Comparison of ENCODE assay signal across 1 cellular context in genomic region chr1:235367000-235367908, GRCh38.
A peak's percentile ranks its signal among the peaks of the same experiment; 100 is the strongest.
TF ChIP-seq lines count a peak whose summit lies in the region.

Gene TBCE (plus strand): TSS chr1:235367427. CDS start chr1:235380050, 12,623 bp downstream.

TF ChIP-seq in HepG2, 621 proteins besides CTCF, POLR2A, EP300 and RAD21 (continued from another document and continues in another):
- peak; percentile 57; the same call in 1 of the 2 replicates for TF ChIP-seq ZNF574 (CRISPR knock-in tag; IDR thresholded peaks at IDR 0.05)
- peak; percentile 82; the same call in 1 of the 2 replicates for TF ChIP-seq ZFP91 (CRISPR knock-in tag; IDR thresholded peaks at IDR 0.05; ENCODE audit: borderline replicate concordance)
- TF ChIP-seq AGO2 (optimal IDR thresholded peaks at IDR 0.05; ENCODE audit: low read depth, low read length), result peak; percentile 46
- peak; percentile 84 for TF ChIP-seq GATAD1 (CRISPR knock-in tag; IDR thresholded peaks at IDR 0.05)
- no peak for TF ChIP-seq MYNN (CRISPR knock-in tag; IDR thresholded peaks at IDR 0.05; ENCODE audit: low read depth)
- TF ChIP-seq ZEB1 (IDR thresholded peaks at IDR 0.05; ENCODE audit: insufficient replicate concordance, low read depth), result peak; percentile 97
- no peak for TF ChIP-seq ETV6 (CRISPR knock-in tag; conservative IDR thresholded peaks at IDR 0.05)
- TF ChIP-seq FLYWCH1 (CRISPR knock-in tag; IDR thresholded peaks at IDR 0.05), result no peak
- TF ChIP-seq KLF6 (CRISPR knock-in tag; IDR thresholded peaks at IDR 0.05), result peak; percentile 69
- TF ChIP-seq SOX6 (IDR thresholded peaks at IDR 0.05), result no peak
- peak; percentile 56 for TF ChIP-seq SOX6 (CRISPR knock-in tag; IDR thresholded peaks at IDR 0.05)
- TF ChIP-seq NRL (CRISPR knock-in tag; IDR thresholded peaks at IDR 0.05; ENCODE audit: borderline replicate concordance), result 0 out of 2 replicates have a peak, but pooled peaks have one; percentile 44
- no peak for TF ChIP-seq PCBP2 (optimal IDR thresholded peaks at IDR 0.05; ENCODE audit: low read depth, low read length, poor library complexity, severe bottlenecking)
- no peak for TF ChIP-seq RFX5 (IDR thresholded peaks at IDR 0.05; ENCODE audit: low read depth, low read length)
- no peak for TF ChIP-seq ZNF230 (CRISPR knock-in tag; IDR thresholded peaks at IDR 0.05)
- no peak for TF ChIP-seq GZF1 (CRISPR knock-in tag; IDR thresholded peaks at IDR 0.05)
- TF ChIP-seq ZNF770 (CRISPR knock-in tag; IDR thresholded peaks at IDR 0.05), result no peak
- no peak; the same call in 1 of the 2 replicates for TF ChIP-seq RXRA (CRISPR knock-in tag; IDR thresholded peaks at IDR 0.05)
- 0 out of 2 replicates have a peak, but pooled peaks have one; percentile 33 for TF ChIP-seq ZNF138 (CRISPR knock-in tag; IDR thresholded peaks at IDR 0.05; ENCODE audit: low read depth)
- TF ChIP-seq ELF1 (CRISPR knock-in tag; IDR thresholded peaks at IDR 0.05), result peak; percentile 85
- TF ChIP-seq FOXO1 (CRISPR knock-in tag; IDR thresholded peaks at IDR 0.05), result no peak
- no peak for TF ChIP-seq ZNF766 (CRISPR knock-in tag; IDR thresholded peaks at IDR 0.05; ENCODE audit: borderline replicate concordance)
- TF ChIP-seq ZNF800 (CRISPR knock-in tag; IDR thresholded peaks at IDR 0.05), result no peak
- peak; percentile 84 for TF ChIP-seq KMT2A (CRISPR knock-in tag; IDR thresholded peaks at IDR 0.05)
- TF ChIP-seq DMAP1 (CRISPR knock-in tag; IDR thresholded peaks at IDR 0.05), result peak; percentile 47; the same call in 1 of the 2 replicates
- peak; percentile 84; the same call in 1 of the 2 replicates for TF ChIP-seq ZNF605 (CRISPR knock-in tag; IDR thresholded peaks at IDR 0.05)
- TF ChIP-seq BRF2 (CRISPR knock-in tag; IDR thresholded peaks at IDR 0.05), result peak; percentile 40; the same call in 1 of the 2 replicates
- no peak for TF ChIP-seq ZNF343 (CRISPR knock-in tag; IDR thresholded peaks at IDR 0.05)
- no peak for TF ChIP-seq CCAR2 (optimal IDR thresholded peaks at IDR 0.05; ENCODE audit: low read depth, low read length)
- TF ChIP-seq LRRFIP1 (CRISPR knock-in tag; conservative IDR thresholded peaks at IDR 0.05), result no peak
- TF ChIP-seq UBTF (CRISPR knock-in tag; IDR thresholded peaks at IDR 0.05), result peak; percentile 69
- peak; percentile 70 for TF ChIP-seq BHLHE40 (IDR thresholded peaks at IDR 0.05; ENCODE audit: low read length)
- no peak for TF ChIP-seq NR2C2 (CRISPR knock-in tag; IDR thresholded peaks at IDR 0.05; ENCODE audit: borderline replicate concordance)
- 0 out of 2 replicates have a peak, but pooled peaks have one; percentile 46 for TF ChIP-seq CAMTA2 (CRISPR knock-in tag; IDR thresholded peaks at IDR 0.05; ENCODE audit: borderline replicate concordance)
- no peak for TF ChIP-seq TSC22D2 (CRISPR knock-in tag; IDR thresholded peaks at IDR 0.05; ENCODE audit: borderline replicate concordance)
- no peak for TF ChIP-seq REL (CRISPR knock-in tag; conservative IDR thresholded peaks at IDR 0.05)
- TF ChIP-seq ZFY (CRISPR knock-in tag; IDR thresholded peaks at IDR 0.05), result peak; percentile 78
- no peak for TF ChIP-seq E2F5 (CRISPR knock-in tag; conservative IDR thresholded peaks at IDR 0.05)
- no peak for TF ChIP-seq ZNF232 (CRISPR knock-in tag; IDR thresholded peaks at IDR 0.05; ENCODE audit: borderline replicate concordance)
- TF ChIP-seq GFI1 (CRISPR knock-in tag; IDR thresholded peaks at IDR 0.05; ENCODE audit: borderline replicate concordance), result no peak
- no peak for TF ChIP-seq CREBL2 (CRISPR knock-in tag; IDR thresholded peaks at IDR 0.05; ENCODE audit: borderline replicate concordance)
- TF ChIP-seq PLRG1 (conservative IDR thresholded peaks at IDR 0.05), result no peak
- no peak for TF ChIP-seq SUZ12 (IDR thresholded peaks at IDR 0.05; ENCODE audit: low read depth, low read length)
- peak; percentile 90; the same call in 2 of the 3 replicates for TF ChIP-seq MXI1 (IDR thresholded peaks at IDR 0.05; ENCODE audit: borderline replicate concordance, low read depth, low read length)
- no peak for TF ChIP-seq GPN1 (CRISPR knock-in tag; IDR thresholded peaks at IDR 0.05; ENCODE audit: borderline replicate concordance)
- no peak for TF ChIP-seq JUND (CRISPR knock-in tag; IDR thresholded peaks at IDR 0.05)
- TF ChIP-seq ZNF691 (CRISPR knock-in tag; IDR thresholded peaks at IDR 0.05; ENCODE audit: borderline replicate concordance, low read depth), result no peak; the same call in 1 of the 2 replicates
- no peak for TF ChIP-seq TOPORS (CRISPR knock-in tag; IDR thresholded peaks at IDR 0.05)
- peak; percentile 93 for TF ChIP-seq ZNF781 (CRISPR knock-in tag; IDR thresholded peaks at IDR 0.05; ENCODE audit: borderline replicate concordance, not compliant biosample characterization)
- no peak for TF ChIP-seq ZNF121 (CRISPR knock-in tag; IDR thresholded peaks at IDR 0.05)
